In genomic region chr16:85238233-85238647, GRCh38 we compare ENCODE assay signal across 9 cellular contexts.
DNase-seq lines count a peak whose midpoint lies in the region; ATAC-seq and TF ChIP-seq lines count a peak whose summit lies in the region.
"Had no signal": no experiment of that assay in that cellular context is flagged by ENCODE, and none has a peak within 500 bp of the region (broad histone marks: within the 10 kb centered on the region; RNA-seq: fewer than 3 reads in every experiment).

No MANE protein-coding gene starts in this region.

- no peaks in the 10 kb centered on the region for H3K27me3 ChIP-seq in Loucy (ENCODE audit: insufficient read depth, low read length, poor library complexity, severe bottlenecking)

- H3K79me2 ChIP-seq in Loucy (ENCODE audit: insufficient read depth, low read length) = no peaks in the 10 kb centered on the region

- DNase-seq in coronary artery (ENCODE audit: low spot score) (peak; percentile 86), left lobe of liver (ENCODE audit: low spot score) (no peak), ureter (ENCODE audit: low spot score) (peak; percentile 87), HT-29 (ENCODE audit: low spot score) (no peak)
- DNase-seq: activated CD8-positive, alpha-beta memory T cell treated with anti-CD3 and anti-CD28 coated beads, Interleukin-2, amount 50 U/mL, for 48 hours; stimulated activated CD4-positive, alpha-beta T cell treated with anti-CD3 and anti-CD28 coated beads, Interleukin-12 subunit alpha, Interleukin-12 subunit beta, amount 100 ng/mL, for 4 hours had no signal

- H2AFZ ChIP-seq in Loucy (ENCODE audit: low read length) = no peak overlapping the region

- ATAC-seq in left lobe of liver = peak; percentile 16
- no peak for ATAC-seq in GM21423 (IDR thresholded peaks at IDR 0.05; ENCODE audit: unreplicated experiment)
- no peak for ATAC-seq in GM21360 (IDR thresholded peaks at IDR 0.05; ENCODE audit: unreplicated experiment)

- H4K20me1 ChIP-seq in Loucy (ENCODE audit: insufficient read depth, low read length, poor library complexity, severe bottlenecking) = no peaks in the 10 kb centered on the region

- no peaks in the 10 kb centered on the region for H3K9me2 ChIP-seq in Loucy (replicated peaks; ENCODE audit: low read depth, low read length)

- H3K4me2 ChIP-seq in Loucy (ENCODE audit: low read depth, low read length, poor library complexity, severe bottlenecking) = no peak overlapping the region

- H3K4me1 ChIP-seq in Loucy (ENCODE audit: insufficient read depth, low read length, poor library complexity, severe bottlenecking) = peaks cover 5% of the 10 kb centered on the region

- peak overlapping the region in 1 of 2 donors; percentile 54 for H3K27ac ChIP-seq in coronary artery

- H3K9ac ChIP-seq in Loucy (ENCODE audit: low read depth, low read length, poor library complexity, severe bottlenecking) = no peak overlapping the region

- H3K36me3 ChIP-seq in Loucy (ENCODE audit: insufficient read depth, low read length) = no peaks in the 10 kb centered on the region

- H3K9me3 ChIP-seq in Loucy (ENCODE audit: insufficient read depth, low read depth, low read length) = no peaks in the 10 kb centered on the region

- H3F3A ChIP-seq in Loucy (ENCODE audit: low read depth) = no peaks in the 10 kb centered on the region

- TF ChIP-seq CTCF in Loucy (conservative IDR thresholded peaks at IDR 0.05; ENCODE audit: low read length) = 0 out of 2 replicates have a peak, but pooled peaks have one; percentile 11
- no peak for TF ChIP-seq CTCF in coronary artery (IDR thresholded peaks at IDR 0.05)

- H3K4me3 ChIP-seq in Loucy (ENCODE audit: low read length, poor library complexity, severe bottlenecking) = no peak overlapping the region
- peak overlapping the region; percentile 39 for H3K4me3 ChIP-seq in coronary artery

Comparison
In these comparisons a context has a peak if more than half of its experiments do, and no peak if none do; other contexts are left out.
1. DNase-seq: peak in coronary artery (single experiment) and ureter (single experiment); none in left lobe of liver (single experiment) and HT-29 (single experiment).